ENCODE assay signal across 10 cellular contexts in genomic region chr9:124764774-124765438, GRCh38. TPM values are rescaled to one million over a fixed set of nuclear protein-coding genes. Genes with fewer than 3 reads are reported as not detected.
DNase-seq lines count a peak whose midpoint lies in the region; ATAC-seq and TF ChIP-seq lines count a peak whose summit lies in the region.
"Had no signal": no experiment of that assay in that cellular context is flagged by ENCODE, and none has a peak within 500 bp of the region (broad histone marks: within the 10 kb centered on the region; RNA-seq: fewer than 3 reads in every experiment).

No MANE protein-coding gene starts in this region.

- H3K4me1 Mint-ChIP-seq in activated CD8-positive, alpha-beta T cell treated with anti-CD3 and anti-CD28 coated beads, Interleukin-2, amount 10 ng/mL, durations not matched to agents 7 days and 5 days (ENCODE audit: low read depth), result peaks cover 8% of the 10 kb centered on the region

- no peak overlapping the region for H3K27ac Mint-ChIP-seq in activated CD8-positive, alpha-beta T cell treated with anti-CD3 and anti-CD28 coated beads, Interleukin-2, amount 10 ng/mL, durations not matched to agents 7 days and 5 days

- no peaks in the 10 kb centered on the region for H3K9me3 Mint-ChIP-seq in activated CD8-positive, alpha-beta T cell treated with anti-CD3 and anti-CD28 coated beads, Interleukin-2, amount 10 ng/mL, durations not matched to agents 7 days and 5 days (ENCODE audit: insufficient read depth)

- ATAC-seq in GM18861 (IDR thresholded peaks at IDR 0.05; ENCODE audit: unreplicated experiment), result peak; percentile 42
- no peak for ATAC-seq in activated CD8-positive, alpha-beta T cell treated with anti-CD3 and anti-CD28 coated beads, Interleukin-2, amount 10 ng/mL, durations not matched to agents 7 days and 5 days
- no peak for ATAC-seq in GM21529 (IDR thresholded peaks at IDR 0.05; ENCODE audit: unreplicated experiment)
- ATAC-seq in GM18873 (IDR thresholded peaks at IDR 0.05; ENCODE audit: low FRiP score, unreplicated experiment), result no peak

- H3K27me3 Mint-ChIP-seq in activated CD8-positive, alpha-beta T cell treated with anti-CD3 and anti-CD28 coated beads, Interleukin-2, amount 10 ng/mL, durations not matched to agents 7 days and 5 days (ENCODE audit: low read depth), result peaks cover 69% of the 10 kb centered on the region

- TF ChIP-seq CTCF in fibroblast of pulmonary artery (IDR thresholded peaks at IDR 0.05; ENCODE audit: low read length, missing control alignments), result peak; percentile 42

- CTCF ChIA-PET in activated CD8-positive, alpha-beta T cell treated with anti-CD3 and anti-CD28 coated beads, Interleukin-2, amount 10 ng/mL, durations not matched to agents 7 days and 5 days (lab: Charles Lee), result interaction anchor here (1.1 to 6.0 kb wide), 7 partner anchors 10 to 148 kb away, joined by 3 to 35 read pairs (median 5); partner anchors contain the start of gene WDR38

- in situ Hi-C loops in ACHN (cut with HindIII; ENCODE audit: low pct_ligation_motif_present, low pct_unique_long_range_greater_than_20kb, low sequenced_read_pairs), result no loop called here

- no peak overlapping the region for H3K4me3 ChIP-seq in fibroblast of pulmonary artery (replicated peaks; ENCODE audit: low read depth, low read length)
- H3K4me3 ChIP-seq: SJCRH30 had no signal

- DNase-seq in ACHN (peak; percentile 25), NCI-H69 (lab: John Stamatoyannopoulos, UW) (peak; percentile 45), fibroblast of pulmonary artery (ENCODE audit: low read depth) (peak; percentile 39), SHP77 treated with DMSO at 0.1 percent for 48 hours (lab: John Stamatoyannopoulos, UW) (no peak)
- no peak for DNase-seq in activated CD8-positive, alpha-beta T cell treated with anti-CD3 and anti-CD28 coated beads, Interleukin-2, amount 10 ng/mL, durations not matched to agents 7 days and 5 days
- DNase-seq: stimulated activated CD4-positive, alpha-beta T cell treated with anti-CD3 and anti-CD28 coated beads, Interleukin-2, amount 100 ng/mL, for 24 hours had no signal

- no peaks in the 10 kb centered on the region for H3K36me3 Mint-ChIP-seq in activated CD8-positive, alpha-beta T cell treated with anti-CD3 and anti-CD28 coated beads, Interleukin-2, amount 10 ng/mL, durations not matched to agents 7 days and 5 days (ENCODE audit: low read depth)

- POLR2A ChIA-PET in activated CD8-positive, alpha-beta T cell treated with anti-CD3 and anti-CD28 coated beads, Interleukin-2, amount 10 ng/mL, durations not matched to agents 7 days and 5 days (lab: Charles Lee), result no interaction called here

- H3K4me3 Mint-ChIP-seq in activated CD8-positive, alpha-beta T cell treated with anti-CD3 and anti-CD28 coated beads, Interleukin-2, amount 10 ng/mL, durations not matched to agents 7 days and 5 days, result no peak overlapping the region

RNA-seq across cellular contexts. Expression of gene NR6A1, which starts 6.2 kb away (rescaled TPM):
- total RNA-seq in activated CD8-positive, alpha-beta T cell treated with anti-CD3 and anti-CD28 coated beads, Interleukin-2, amount 10 ng/mL, durations not matched to agents 7 days and 5 days, result under 1 TPM; 0.18 to 0.26 TPM

RNA-seq across cellular contexts. Expression of gene OLFML2A, which starts 12.0 kb away (rescaled TPM):
- not detected for total RNA-seq in activated CD8-positive, alpha-beta T cell treated with anti-CD3 and anti-CD28 coated beads, Interleukin-2, amount 10 ng/mL, durations not matched to agents 7 days and 5 days

Comparison
In these comparisons a context has a peak if more than half of its experiments do, and no peak if none do; other contexts are left out.
1. DNase-seq: peak in ACHN (single experiment), NCI-H69 (single experiment) and fibroblast of pulmonary artery (single experiment); none in activated CD8-positive, alpha-beta T cell treated with anti-CD3 and anti-CD28 coated beads, Interleukin-2, amount 10 ng/mL, durations not matched to agents 7 days and 5 days (single experiment) and SHP77 treated with DMSO at 0.1 percent for 48 hours (single experiment).